ENCODE assay signal across 8 cellular contexts in the genomic region with DNA sequence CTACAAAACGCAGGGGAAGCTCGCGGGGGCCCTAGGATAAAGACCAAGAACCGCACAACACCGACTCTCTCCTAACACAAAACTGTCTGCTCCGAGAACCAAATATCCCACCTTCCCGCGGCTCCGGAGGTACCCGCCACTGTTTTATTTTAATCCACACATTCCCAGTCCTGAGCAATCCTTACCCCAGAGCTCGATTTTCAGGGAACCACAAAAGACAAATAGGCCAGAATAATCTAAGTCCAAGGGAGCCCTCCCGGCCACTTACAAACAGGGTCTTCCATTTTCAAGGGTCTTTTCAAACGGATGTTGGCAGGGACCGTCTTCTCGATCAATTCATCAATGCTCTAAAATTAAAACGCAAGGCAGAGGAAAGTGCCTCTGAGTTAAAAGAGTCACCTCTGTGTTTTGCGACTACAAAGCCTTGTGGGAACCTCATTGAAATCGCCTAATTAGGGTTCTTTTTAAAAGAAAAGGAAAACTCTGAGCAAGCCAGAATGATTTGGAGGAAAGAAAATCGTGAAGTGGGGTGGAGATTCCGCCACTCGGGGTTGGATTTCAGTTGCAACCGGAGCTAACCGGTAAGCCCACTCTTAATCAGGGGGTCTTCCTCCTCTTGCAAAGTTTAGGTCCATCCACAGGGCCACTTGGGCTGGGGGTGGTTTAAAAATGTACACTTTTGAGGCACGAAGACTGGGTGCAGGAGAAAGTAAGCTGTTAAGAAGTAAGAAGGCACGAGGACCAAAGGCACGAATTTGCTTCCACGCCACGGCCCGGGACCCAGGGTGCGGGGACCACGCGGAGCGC. TPM values are rescaled to one million over a fixed set of nuclear protein-coding genes. Genes with fewer than 3 reads are reported as not detected.
A peak's percentile ranks its signal among the peaks of the same experiment; 100 is the strongest.
DNase-seq lines count a peak whose midpoint lies in the region; ATAC-seq and TF ChIP-seq lines count a peak whose summit lies in the region.

No MANE protein-coding gene starts in this region.

- H3K36me3 Mint-ChIP-seq in dendritic cell treated with granulocyte-macrophage colony-stimulating factor and Interleukin-4, amounts not matched to agents 40 ng/mL and 50 ng/mL, for 4 days (ENCODE audit: low read depth) = no peaks in the 10 kb centered on the region
- peaks cover 2% of the 10 kb centered on the region for H3K36me3 Mint-ChIP-seq in neural crest cell (ENCODE audit: low read depth)

- H3K27ac ChIP-seq in MM.1S (ENCODE audit: low read length) = peak overlapping the region; percentile 16; the same call in 1 of the 2 replicates

- TF ChIP-seq CTCF in MM.1S (IDR thresholded peaks at IDR 0.05; ENCODE audit: low read length) = no peak
- no peak for TF ChIP-seq CTCF in neural crest cell (conservative IDR thresholded peaks at IDR 0.05)

- intact Hi-C loops in dendritic cell treated with granulocyte-macrophage colony-stimulating factor and Interleukin-4, amounts not matched to agents 40 ng/mL and 50 ng/mL, for 4 days (cut with micrococcal nuclease) = no loop called here

- ATAC-seq in HG03159 (IDR thresholded peaks at IDR 0.05; ENCODE audit: unreplicated experiment) = no peak

- no peaks in the 10 kb centered on the region for H3K27me3 ChIP-seq in MM.1S (replicated peaks; ENCODE audit: insufficient read depth, low read length)

- DNase-seq in Caki2 (ENCODE audit: low read depth) = peak; percentile 17
- peak; percentile 38 for DNase-seq in MM.1S
- no peak for DNase-seq in neural crest cell (ENCODE audit: low read depth, low spot score)
- DNase-seq in AG20443 (ENCODE audit: low spot score) = no peak
- no peak for DNase-seq in hepatic stellate cell (ENCODE audit: low spot score)
- no peak for DNase-seq in mesenteric fat pad (ENCODE audit: low spot score)

- no peaks in the 10 kb centered on the region for H3K9me3 ChIP-seq in MM.1S (replicated peaks; ENCODE audit: insufficient read depth, low read length)

- H3K4me1 Mint-ChIP-seq in dendritic cell treated with granulocyte-macrophage colony-stimulating factor and Interleukin-4, amounts not matched to agents 40 ng/mL and 50 ng/mL, for 4 days (ENCODE audit: low read depth) = peaks cover 23% of the 10 kb centered on the region
- H3K4me1 Mint-ChIP-seq in neural crest cell = peaks cover 44% of the 10 kb centered on the region

- H3K4me3 Mint-ChIP-seq in dendritic cell treated with granulocyte-macrophage colony-stimulating factor and Interleukin-4, amounts not matched to agents 40 ng/mL and 50 ng/mL, for 4 days = peak overlapping the region; percentile 39
- peak overlapping the region; percentile 94 for H3K4me3 Mint-ChIP-seq in neural crest cell

- H3F3A ChIP-seq in MM.1S (ENCODE audit: insufficient read depth, low read length) = peaks cover 18% of the 10 kb centered on the region

- H4K20me1 ChIP-seq in MM.1S (ENCODE audit: insufficient read depth, low read length) = no peaks in the 10 kb centered on the region

- in situ Hi-C loops in Caki2 (cut with HindIII; ENCODE audit: low pct_unique_long_range_greater_than_20kb, low sequenced_read_pairs) = no loop called here

- H3K4me2 ChIP-seq in MM.1S (ENCODE audit: low read depth, low read length) = peak overlapping the region; percentile 92

- H3K79me2 ChIP-seq in MM.1S (ENCODE audit: low read length) = peaks cover 75% of the 10 kb centered on the region

- no peaks in the 10 kb centered on the region for H3K36me3 ChIP-seq in MM.1S (replicated peaks; ENCODE audit: insufficient read depth, low read length)

- H3K27me3 Mint-ChIP-seq in dendritic cell treated with granulocyte-macrophage colony-stimulating factor and Interleukin-4, amounts not matched to agents 40 ng/mL and 50 ng/mL, for 4 days = peaks cover 83% of the 10 kb centered on the region
- H3K27me3 Mint-ChIP-seq in neural crest cell (ENCODE audit: low read depth) = peaks cover 68% of the 10 kb centered on the region

- H3K27ac Mint-ChIP-seq in dendritic cell treated with granulocyte-macrophage colony-stimulating factor and Interleukin-4, amounts not matched to agents 40 ng/mL and 50 ng/mL, for 4 days = no peak overlapping the region
- no peak overlapping the region for H3K27ac Mint-ChIP-seq in neural crest cell (ENCODE audit: unreplicated experiment)

- no peaks in the 10 kb centered on the region for H3K9me2 ChIP-seq in MM.1S (replicated peaks; ENCODE audit: insufficient read depth, low read length)

- peak overlapping the region; percentile 74 for H3K9ac ChIP-seq in MM.1S (ENCODE audit: low read length)

- no peaks in the 10 kb centered on the region for H3K9me3 Mint-ChIP-seq in dendritic cell treated with granulocyte-macrophage colony-stimulating factor and Interleukin-4, amounts not matched to agents 40 ng/mL and 50 ng/mL, for 4 days
- no peaks in the 10 kb centered on the region for H3K9me3 Mint-ChIP-seq in neural crest cell

- peaks cover 30% of the 10 kb centered on the region for H3K4me1 ChIP-seq in MM.1S (ENCODE audit: low read length)

- peak overlapping the region; percentile 30; the same call in 1 of the 2 replicates for H2AFZ ChIP-seq in MM.1S (ENCODE audit: low read length)

- H3K4me3 ChIP-seq in MM.1S (ENCODE audit: low read length) = peak overlapping the region; percentile 81

RNA-seq across cellular contexts. Expression of a gene that starts 1.0 kb away (rescaled TPM):
- 14.3 and 21.2 TPM in 2 replicates for total RNA-seq in Caki2 (2014; rRNA removed; shearing (Covaris generic); ENCODE audit: low replicate concordance)
- 37.4 and 37.8 TPM in 2 replicates for total RNA-seq in neural crest cell
- total RNA-seq in mesenteric fat pad = 0.19 TPM

Comparison
In these comparisons a context has a peak if more than half of its experiments do, and no peak if none do; other contexts are left out.
1. DNase-seq: peak in Caki2 (single experiment) and MM.1S (single experiment); none in neural crest cell (single experiment), AG20443 (single experiment), hepatic stellate cell (single experiment) and mesenteric fat pad (single experiment).
2. RNA of a gene that starts 1.0 kb away (total RNA-seq): 37.4 to 37.8 TPM in neural crest cell and 14.3 to 21.2 TPM in Caki2; 0.19 TPM in mesenteric fat pad (single experiment); every median in the first group is over 10 times any median in the second.